In the genomic region with DNA sequence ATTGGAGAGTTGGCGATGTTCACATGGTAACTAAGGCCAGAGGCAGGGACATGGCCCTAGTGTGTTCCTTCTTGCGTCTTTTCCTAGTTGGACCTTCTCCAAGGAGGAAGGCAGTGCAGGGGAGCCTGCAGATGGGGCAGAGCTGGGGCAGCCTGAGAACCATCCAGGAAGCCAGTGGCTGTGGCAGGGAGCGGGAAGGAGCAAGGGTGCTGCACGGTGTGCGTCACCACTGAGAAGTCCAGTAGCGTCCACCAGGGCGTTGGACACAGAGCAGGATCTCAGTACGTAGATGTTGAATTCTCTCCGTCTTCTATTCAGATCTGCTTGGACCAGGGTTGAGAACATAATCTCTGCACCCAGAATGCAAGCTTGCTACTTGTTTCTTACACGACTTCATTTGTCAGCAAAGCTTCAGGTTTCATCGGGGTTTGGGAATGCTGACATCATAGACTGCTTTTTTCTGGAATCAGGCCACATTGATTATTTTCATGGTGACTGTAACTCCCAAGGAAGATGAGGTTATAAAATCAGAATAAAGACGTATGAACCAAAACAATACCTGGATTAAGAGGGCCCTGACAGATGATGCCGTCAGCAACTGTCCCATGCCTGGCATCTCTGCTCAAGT, we compare ENCODE assay signal across 25 cellular contexts.
"Had no signal": no experiment of that assay in that cellular context is flagged by ENCODE, and none has a peak within 500 bp of the region (broad histone marks: within the 10 kb centered on the region; RNA-seq: fewer than 3 reads in every experiment).

No MANE protein-coding gene starts in this region.

- H3K4me1 ChIP-seq: body of pancreas, left lung, lower lobe of right lung, sigmoid colon, suprapubic skin, tibial artery had no signal

- H3K27ac ChIP-seq: body of pancreas, coronary artery, left lung, lower lobe of right lung, sigmoid colon, suprapubic skin, tibial artery, WERI-Rb-1 had no signal

- H3K4me3 ChIP-seq: body of pancreas, coronary artery, left lung, lower lobe of right lung, mucosa of descending colon, sigmoid colon, smooth muscle cell, suprapubic skin, tibial artery had no signal

- DNase-seq: activated CD4-positive, alpha-beta T cell treated with anti-CD3 and anti-CD28 coated beads for 48 hours; activated CD4-positive, alpha-beta T cell treated with anti-CD3 and anti-CD28 coated beads, Interleukin-2, amount 50 U/mL, for 48 hours; activated CD8-positive, alpha-beta memory T cell treated with anti-CD3 and anti-CD28 coated beads for 24 hours; activated effector memory CD4-positive, alpha-beta T cell treated with Interleukin-2 at 50 U/mL for 16 hours; activated naive CD4-positive, alpha-beta T cell treated with Interleukin-2 at 50 U/mL for 16 hours; aorta; body of pancreas; cerebellar nuclear complex; left lung; lower lobe of right lung; mucosa of descending colon; retina; sigmoid colon; stimulated activated CD4-positive, alpha-beta T cell treated with anti-CD3 and anti-CD28 coated beads, Interleukin-1b, Interleukin-23, amount 100 ng/mL, for 48 hours; stimulated activated CD4-positive, alpha-beta T cell treated with anti-CD3 and anti-CD28 coated beads, Interleukin-4, amount 100 ng/mL, for 4 hours; stimulated activated CD8-positive, alpha-beta memory T cell treated with anti-CD3 and anti-CD28 coated beads, Interleukin-4, amount 100 ng/mL, for 48 hours; tibial artery; WERI-Rb-1 had no signal

- H3K36me3 ChIP-seq: left lung, lower lobe of right lung, sigmoid colon, suprapubic skin, tibial artery, WERI-Rb-1 had no signal

- H3K4me2 ChIP-seq: smooth muscle cell had no signal

- H3K9me3 ChIP-seq: body of pancreas, left lung, lower lobe of right lung, mucosa of descending colon, sigmoid colon, suprapubic skin, tibial artery had no signal

- H3K27me3 ChIP-seq: body of pancreas, sigmoid colon had no signal

- ATAC-seq: activated CD4-positive, CD25-positive, alpha-beta regulatory T cell treated with anti-CD3 and anti-CD28 coated beads, Interleukin-2, amount 50 U/mL, for 24 hours; body of pancreas; esophagus mucosa; left lung; lower lobe of right lung; mucosa of descending colon; natural killer cell treated with Interleukin-12 subunit alpha and Interleukin-12 subunit beta and Interleukin-15 and Interleukin-18, amount 100 ng/mL, for 72 hours; stimulated activated memory B cell treated with anti-CD40 and anti-IgM and Interleukin-4, amounts not matched to agents 10 μg/mL and 1 μg/mL and 100 μg/mL, for 72 hours had no signal
